ENCODE assay signal across 1 cellular context in genomic region chr3:195097331-195098255, GRCh38.
TF ChIP-seq lines count a peak whose summit lies in the region.

No MANE protein-coding gene starts in this region.

TF ChIP-seq in SK-N-SH treated with all-trans-retinoic acid at 6 μM for 48 hours, 23 proteins besides CTCF, POLR2A, EP300 and RAD21 (continued from another document):
- TF ChIP-seq TSHZ2 (CRISPR knock-in tag; IDR thresholded peaks at IDR 0.05) (no peak), BACH2 (CRISPR knock-in tag; IDR thresholded peaks at IDR 0.05; ENCODE audit: borderline replicate concordance) (no peak)
TF ChIP-seq in SK-N-SH treated with all-trans-retinoic acid at 6 μM for 48 hours: peak in this region for 0.
